Comparison of ENCODE assay signal across 26 cellular contexts in genomic region chr4:102862747-102863146, GRCh38.
"Had no signal": no experiment of that assay in that cellular context is flagged by ENCODE, and none has a peak within 500 bp of the region (broad histone marks: within the 10 kb centered on the region; RNA-seq: fewer than 3 reads in every experiment).

No MANE protein-coding gene starts in this region.

- H3K4me3 Mint-ChIP-seq: activated CD4-positive, alpha-beta memory T cell treated with anti-CD3 and anti-CD28 coated beads for 36 hours; activated naive CD4-positive, alpha-beta T cell treated with anti-CD3 and anti-CD28 coated beads for 36 hours; activated naive CD8-positive, alpha-beta T cell treated with anti-CD3 and anti-CD28 coated beads for 36 hours; activated T-helper 1 cell treated with anti-CD3 and anti-CD28 coated beads, Interleukin-12 subunit alpha, Interleukin-12 subunit beta, Interleukin-2, Interleukin-4 antibody, amounts not matched to agents 30 ng/mL and 10 ng/mL and 1 ng/mL, durations not matched to agents 14 hours and 24 hours and 36 hours; nephron; stimulated activated effector memory CD8-positive, alpha-beta T cell treated with anti-CD3 and anti-CD28 coated beads, Interleukin-12 subunit alpha, Interleukin-12 subunit beta, amount 100 ng/mL, for 72 hours; stimulated activated naive CD8-positive, alpha-beta T cell treated with anti-CD3 and anti-CD28 coated beads, Interleukin-15, Interleukin-2, amounts not matched to agents 100 ng/mL and 50 ng/mL, for 24 hours; type B pancreatic cell had no signal

- H3K4me3 ChIP-seq: adrenal gland, body of pancreas, esophagus squamous epithelium, sigmoid colon, thoracic aorta, vagina had no signal

- H3K9me3 ChIP-seq: body of pancreas had no signal

- H3K36me3 Mint-ChIP-seq: stimulated activated effector memory CD8-positive, alpha-beta T cell treated with anti-CD3 and anti-CD28 coated beads, Interleukin-12 subunit alpha, Interleukin-12 subunit beta, amount 100 ng/mL, for 72 hours had no signal

- H3K36me3 ChIP-seq: adrenal gland, sigmoid colon, thoracic aorta, vagina had no signal

- ATAC-seq: body of pancreas; stimulated activated effector memory CD8-positive, alpha-beta T cell treated with anti-CD3 and anti-CD28 coated beads, Interleukin-12 subunit alpha, Interleukin-12 subunit beta, amount 100 ng/mL, for 72 hours had no signal

- DNase-seq: activated CD4-positive, alpha-beta memory T cell treated with anti-CD3 and anti-CD28 coated beads for 36 hours; activated CD4-positive, alpha-beta T cell treated with anti-CD3 and anti-CD28 coated beads for 4 hours; activated CD8-positive, alpha-beta memory T cell treated with anti-CD3 and anti-CD28 coated beads, Interleukin-2, amount 50 U/mL, for 4 hours; activated effector memory CD4-positive, alpha-beta T cell treated with anti-CD3 and anti-CD28 coated beads, Interleukin-2, amount 50 U/mL, for 16 hours; activated naive CD4-positive, alpha-beta T cell treated with anti-CD3 and anti-CD28 coated beads for 36 hours; activated naive CD8-positive, alpha-beta T cell treated with anti-CD3 and anti-CD28 coated beads for 36 hours; activated T-cell treated with anti-CD3 and anti-CD28 coated beads, Interleukin-2, amount 50 U/mL, for 1 hour; adrenal gland; aorta; body of pancreas; effector CD8-positive, alpha-beta T cell; esophagus squamous epithelium; foreskin melanocyte; islet precursor cell; mammary epithelial cell; sigmoid colon; small intestine; stimulated activated CD4-positive, alpha-beta T cell treated with anti-CD3 and anti-CD28 coated beads, Interleukin-4, amount 100 ng/mL, for 24 hours had no signal

- H3K27ac ChIP-seq: epithelial cell of prostate, esophagus squamous epithelium, sigmoid colon, thoracic aorta, vagina had no signal

- H3K27me3 ChIP-seq: adrenal gland, body of pancreas, esophagus squamous epithelium, sigmoid colon, vagina had no signal

- H3K27me3 Mint-ChIP-seq: activated CD4-positive, alpha-beta memory T cell treated with anti-CD3 and anti-CD28 coated beads for 36 hours; activated naive CD8-positive, alpha-beta T cell treated with anti-CD3 and anti-CD28 coated beads for 36 hours; stimulated activated naive CD8-positive, alpha-beta T cell treated with anti-CD3 and anti-CD28 coated beads, Interleukin-15, Interleukin-2, amounts not matched to agents 100 ng/mL and 50 ng/mL, for 24 hours; type B pancreatic cell had no signal

- H3K27ac Mint-ChIP-seq: activated CD4-positive, alpha-beta memory T cell treated with anti-CD3 and anti-CD28 coated beads for 36 hours; activated naive CD4-positive, alpha-beta T cell treated with anti-CD3 and anti-CD28 coated beads for 36 hours; activated naive CD8-positive, alpha-beta T cell treated with anti-CD3 and anti-CD28 coated beads for 36 hours; activated T-helper 1 cell treated with anti-CD3 and anti-CD28 coated beads, Interleukin-12 subunit alpha, Interleukin-12 subunit beta, Interleukin-2, Interleukin-4 antibody, amounts not matched to agents 30 ng/mL and 10 ng/mL and 1 ng/mL, durations not matched to agents 14 hours and 24 hours and 36 hours; nephron; stimulated activated effector memory CD8-positive, alpha-beta T cell treated with anti-CD3 and anti-CD28 coated beads, Interleukin-12 subunit alpha, Interleukin-12 subunit beta, amount 100 ng/mL, for 72 hours; stimulated activated naive CD8-positive, alpha-beta T cell treated with anti-CD3 and anti-CD28 coated beads, Interleukin-15, Interleukin-2, amounts not matched to agents 100 ng/mL and 50 ng/mL, for 24 hours; type B pancreatic cell had no signal
